ENCODE assay signal across 23 cellular contexts in genomic region chr2:216855079-216855478, GRCh38. TPM values are rescaled to one million over a fixed set of nuclear protein-coding genes. Genes with fewer than 3 reads are reported as not detected.
DNase-seq lines count a peak whose midpoint lies in the region; ATAC-seq and TF ChIP-seq lines count a peak whose summit lies in the region.
"Had no signal": no experiment of that assay in that cellular context is flagged by ENCODE, and none has a peak within 500 bp of the region (broad histone marks: within the 10 kb centered on the region; RNA-seq: fewer than 3 reads in every experiment).

No MANE protein-coding gene starts in this region.

- peaks cover 24% of the 10 kb centered on the region for H3F3A ChIP-seq in neural progenitor cell (ENCODE audit: low read depth)

- no peak overlapping the region for H3K4me3 Mint-ChIP-seq in neural progenitor cell
- no peak overlapping the region for H3K4me3 Mint-ChIP-seq in CD4-positive, alpha-beta memory T cell
- H3K4me3 Mint-ChIP-seq: CD8-positive, alpha-beta memory T cell; GM23338 had no signal

- H3K9me3 Mint-ChIP-seq in neural progenitor cell = peaks cover 3% of the 10 kb centered on the region
- peaks cover 0 to 1% (median 0%) of the 10 kb centered on the region in 8 donors for H3K9me3 Mint-ChIP-seq in CD4-positive, alpha-beta memory T cell
- H3K9me3 Mint-ChIP-seq: CD4-positive, CD25-positive, alpha-beta regulatory T cell; CD8-positive, alpha-beta memory T cell; GM23338 had no signal

- no peaks in the 10 kb centered on the region for H3K79me2 ChIP-seq in neural progenitor cell (ENCODE audit: low read depth)

- H3K27me3 ChIP-seq in left ventricle myocardium inferior (ENCODE audit: low read depth) (no peaks in the 10 kb centered on the region), NT2/D1 (ENCODE audit: insufficient read depth, insufficient read length) (no peaks in the 10 kb centered on the region), neural progenitor cell (no peaks in the 10 kb centered on the region), vagina (no peaks in the 10 kb centered on the region)
- H3K27me3 ChIP-seq in CD4-positive, alpha-beta memory T cell (ENCODE audit: insufficient read depth, low read length) = no peaks in the 10 kb centered on the region

- H3K4me1 ChIP-seq in left ventricle myocardium inferior (peaks cover 40% of the 10 kb centered on the region), NT2/D1 (ENCODE audit: insufficient read depth, insufficient read length) (peaks cover 8% of the 10 kb centered on the region), neural progenitor cell (peaks cover 39% of the 10 kb centered on the region), vagina (peaks cover 38% of the 10 kb centered on the region)
- no peaks in the 10 kb centered on the region for H3K4me1 ChIP-seq in CD4-positive, alpha-beta memory T cell (ENCODE audit: insufficient read depth, low read length)
- H3K4me1 ChIP-seq: A549 had no signal

- peaks cover 2% of the 10 kb centered on the region for H3K27me3 Mint-ChIP-seq in neural progenitor cell (ENCODE audit: insufficient read depth, low read depth)
- peaks cover 3 to 10% of the 10 kb centered on the region in 2 donors for H3K27me3 Mint-ChIP-seq in CD4-positive, alpha-beta memory T cell
- H3K27me3 Mint-ChIP-seq: CD4-positive, CD25-positive, alpha-beta regulatory T cell had no signal

- H3K4me3 ChIP-seq in left ventricle myocardium inferior (no peak overlapping the region), NT2/D1 (ENCODE audit: insufficient read length, low read depth) (no peak overlapping the region), neural progenitor cell (no peak overlapping the region), vagina (no peak overlapping the region)
- H3K4me3 ChIP-seq in CD4-positive, alpha-beta memory T cell (ENCODE audit: low read length in 2 of 2) = no peak overlapping the region
- H3K4me3 ChIP-seq: A549, GM23338 had no signal

- no peak overlapping the region for H2AFZ ChIP-seq in neural progenitor cell (replicated peaks)
- H2AFZ ChIP-seq: GM23338 had no signal

- H3K36me3 Mint-ChIP-seq in neural progenitor cell = no peaks in the 10 kb centered on the region
- no peaks in the 10 kb centered on the region for H3K36me3 Mint-ChIP-seq in CD4-positive, alpha-beta memory T cell
- H3K36me3 Mint-ChIP-seq: CD4-positive, CD25-positive, alpha-beta regulatory T cell; CD8-positive, alpha-beta memory T cell had no signal

- ATAC-seq in left cardiac atrium (no peak), HG03378 (IDR thresholded peaks at IDR 0.05; ENCODE audit: unreplicated experiment) (no peak)
- ATAC-seq: A549, GM23338 had no signal

- H3K27ac Mint-ChIP-seq in neural progenitor cell = peak overlapping the region; percentile 82
- no peak overlapping the region for H3K27ac Mint-ChIP-seq in CD4-positive, alpha-beta memory T cell
- H3K27ac Mint-ChIP-seq: CD4-positive, CD25-positive, alpha-beta regulatory T cell; CD8-positive, alpha-beta memory T cell; GM23338 had no signal

- H3K4me1 Mint-ChIP-seq in neural progenitor cell = peaks cover 45% of the 10 kb centered on the region
- H3K4me1 Mint-ChIP-seq in CD4-positive, alpha-beta memory T cell = peaks cover 0 to 5% (median 0%) of the 10 kb centered on the region in 4 donors
- H3K4me1 Mint-ChIP-seq: CD4-positive, CD25-positive, alpha-beta regulatory T cell had no signal

- H3K9ac ChIP-seq in NT2/D1 (ENCODE audit: insufficient read length, low read depth) (no peak overlapping the region), neural progenitor cell (no peak overlapping the region)

- TF ChIP-seq POLR2A in vagina (IDR thresholded peaks at IDR 0.05) = no peak

- intact Hi-C loops in left ventricle myocardium inferior (cut with micrococcal nuclease) = no loop called here
- intact Hi-C loops in left cardiac atrium (cut with DNase I) = no loop called here
- intact Hi-C loops in vagina (cut with DNase I) = no loop called here
- intact Hi-C loops in CD4-positive, alpha-beta memory T cell (cut with micrococcal nuclease) = no loop called here

- H3K27ac ChIP-seq in left ventricle myocardium inferior (replicated peaks) (peak overlapping the region; percentile 80), neural progenitor cell (no peak overlapping the region), vagina (peak overlapping the region; percentile 60)
- no peak overlapping the region for H3K27ac ChIP-seq in CD4-positive, alpha-beta memory T cell (ENCODE audit: low read depth, low read length)
- H3K27ac ChIP-seq: A549 had no signal

- POLR2A ChIA-PET in CD4-positive, alpha-beta memory T cell (lab: Charles Lee; ENCODE audit: partially characterized antibody) = no interaction called here

- H3K36me3 ChIP-seq in left ventricle myocardium inferior (no peaks in the 10 kb centered on the region), NT2/D1 (ENCODE audit: insufficient read depth, insufficient read length, low read length) (no peaks in the 10 kb centered on the region), neural progenitor cell (no peaks in the 10 kb centered on the region), vagina (no peaks in the 10 kb centered on the region)
- no peaks in the 10 kb centered on the region for H3K36me3 ChIP-seq in CD4-positive, alpha-beta memory T cell (ENCODE audit: insufficient read depth, low read length)

- H4K20me1 ChIP-seq in neural progenitor cell (ENCODE audit: low read depth) = no peaks in the 10 kb centered on the region

- CTCF ChIA-PET in CD4-positive, alpha-beta memory T cell (lab: Charles Lee; ENCODE audit: partially characterized antibody) = no interaction called here

- no peak overlapping the region for H3K4me2 ChIP-seq in neural progenitor cell
- H3K4me2 ChIP-seq: A549, GM23338 had no signal

- DNase-seq in left ventricle myocardium inferior (no peak), left cardiac atrium (no peak), NT2/D1 (ENCODE audit: low read depth, low spot score) (peak; percentile 48), neural progenitor cell (ENCODE audit: low spot score) (no peak), vagina (ENCODE audit: extremely low spot score in 2 of 2) (no peak)
- no peak for DNase-seq in CD4-positive, alpha-beta memory T cell
- no peak for DNase-seq in activated CD8-positive, alpha-beta memory T cell treated with anti-CD3 and anti-CD28 coated beads, Interleukin-2, amount 50 U/mL, for 4 hours
- DNase-seq: 8988T; ACHN; C1 segment of cervical spinal cord; CD4-positive, CD25-positive, alpha-beta regulatory T cell; CD8-positive, alpha-beta memory T cell; DMS 273 treated with DMSO at 0.1 percent for 48 hours; DMS79; EL; GF-D8; HCEC 1CT had no signal

- TF ChIP-seq CTCF in left ventricle myocardium inferior (IDR thresholded peaks at IDR 0.05; ENCODE audit: borderline replicate concordance) (no peak), neural progenitor cell (IDR thresholded peaks at IDR 0.05) (no peak), vagina (IDR thresholded peaks at IDR 0.05) (no peak)

- H3K9me3 ChIP-seq in left ventricle myocardium inferior (replicated peaks) = no peaks in the 10 kb centered on the region
- no peaks in the 10 kb centered on the region for H3K9me3 ChIP-seq in NT2/D1 (ENCODE audit: insufficient read depth, low read length)
- no peaks in the 10 kb centered on the region for H3K9me3 ChIP-seq in neural progenitor cell (ENCODE audit: low read depth)
- H3K9me3 ChIP-seq in vagina = no peaks in the 10 kb centered on the region
- no peaks in the 10 kb centered on the region for H3K9me3 ChIP-seq in CD4-positive, alpha-beta memory T cell (ENCODE audit: control insufficient read depth in 1 of 2, low read length in 2 of 2)
- H3K9me3 ChIP-seq: A549 had no signal

RNA-seq across cellular contexts. Expression of gene TNP1, which starts 4.8 kb away (rescaled TPM):
- total RNA-seq in left ventricle myocardium inferior (not detected), left cardiac atrium (not detected), neural progenitor cell (ENCODE audit: low replicate concordance) (not detected in 2 replicates), vagina (not detected)
- total RNA-seq in CD4-positive, alpha-beta memory T cell = not detected
- polyA plus RNA-seq in CD4-positive, alpha-beta memory T cell = not detected
- total RNA-seq: CD4-positive, CD25-positive, alpha-beta regulatory T cell; CD8-positive, alpha-beta memory T cell; G401; GM23338; H4 had no signal
- polyA plus RNA-seq: A549; BJ; CD4-positive, CD25-positive, alpha-beta regulatory T cell; CD8-positive, alpha-beta memory T cell; GM23338 had no signal

Comparison
In these comparisons a context has a peak if more than half of its experiments do, and no peak if none do; other contexts are left out.
1. H3K27ac ChIP-seq: peak in left ventricle myocardium inferior (single experiment) and vagina (single experiment); none in neural progenitor cell (single experiment) and CD4-positive, alpha-beta memory T cell (single experiment).